ENCODE assay signal across 20 cellular contexts in the genomic region with DNA sequence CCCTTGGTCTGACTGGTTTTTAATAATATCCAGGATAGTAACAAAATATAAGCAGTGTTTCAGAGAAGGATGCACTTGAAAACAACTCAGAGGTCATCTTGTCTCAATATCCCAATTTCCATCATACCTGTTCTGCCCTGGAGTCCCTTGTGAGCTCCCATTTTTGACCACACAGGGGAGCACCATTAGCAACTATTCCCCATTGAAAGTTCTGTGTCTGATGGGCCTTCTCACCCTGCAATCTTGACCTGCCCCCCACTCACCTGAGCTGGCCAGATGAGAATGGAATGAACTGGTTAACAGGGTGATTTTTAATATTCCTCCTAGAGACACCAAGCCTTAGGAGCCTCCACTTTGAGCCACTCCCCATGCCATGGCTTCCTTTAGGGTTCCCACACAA.
DNase-seq lines count a peak whose midpoint lies in the region; TF ChIP-seq lines count a peak whose summit lies in the region.
"Had no signal": no experiment of that assay in that cellular context is flagged by ENCODE, and none has a peak within 500 bp of the region (broad histone marks: within the 10 kb centered on the region; RNA-seq: fewer than 3 reads in every experiment).

No MANE protein-coding gene starts in this region.

- in situ Hi-C loops in HAP-1 (cut with MboI; ENCODE audit: low sequenced_read_pairs): no loop called here

- no peak overlapping the region for H3K4me3 ChIP-seq in OCI-LY3 (ENCODE audit: low read length)
- no peak overlapping the region for H3K4me3 ChIP-seq in fibroblast of mammary gland (ENCODE audit: control insufficient read depth, low read depth, low read length)
- H3K4me3 ChIP-seq in retinal pigment epithelial cell (ENCODE audit: low read length): no peak overlapping the region
- no peak overlapping the region for H3K4me3 ChIP-seq in HAP-1
- H3K4me3 ChIP-seq: dorsolateral prefrontal cortex, gastroesophageal sphincter, lung, right atrium auricular region, SJSA1 had no signal

- no peak overlapping the region for H3K4me2 ChIP-seq in OCI-LY3 (ENCODE audit: low read length)

- H2AFZ ChIP-seq in OCI-LY3 (ENCODE audit: low read depth, low read length): no peak overlapping the region

- no peaks in the 10 kb centered on the region for H4K20me1 ChIP-seq in OCI-LY3 (ENCODE audit: insufficient read depth, low read length)

- H3K4me1 ChIP-seq in OCI-LY3 (ENCODE audit: low read length) (peaks cover 5% of the 10 kb centered on the region), HAP-1 (no peaks in the 10 kb centered on the region)

- no peaks in the 10 kb centered on the region for H3K36me3 ChIP-seq in OCI-LY3 (replicated peaks; ENCODE audit: low read depth, low read length)
- no peaks in the 10 kb centered on the region for H3K36me3 ChIP-seq in HAP-1 (replicated peaks)
- H3K36me3 ChIP-seq: gastroesophageal sphincter, right atrium auricular region, SJSA1 had no signal

- no peak overlapping the region for H3K27ac ChIP-seq in OCI-LY3 (ENCODE audit: low read length)
- H3K27ac ChIP-seq: C4-2B, dorsolateral prefrontal cortex, gastroesophageal sphincter, right atrium auricular region, SJSA1 had no signal

- TF ChIP-seq CTCF in GM12872 (IDR thresholded peaks at IDR 0.05; ENCODE audit: insufficient read depth, low read depth, low read length): peak; percentile 15; the same call in 1 of the 3 replicates
- TF ChIP-seq CTCF in OCI-LY3 (IDR thresholded peaks at IDR 0.05; ENCODE audit: low read depth, low read length): peak; percentile 37
- peak; percentile 16 for TF ChIP-seq CTCF in fibroblast of mammary gland (conservative IDR thresholded peaks at IDR 0.05; ENCODE audit: control insufficient read depth, insufficient read depth, low read depth, low read length)
- TF ChIP-seq CTCF in retinal pigment epithelial cell (conservative IDR thresholded peaks at IDR 0.05; ENCODE audit: low read depth, low read length): peak; percentile 19

- H3K79me2 ChIP-seq in OCI-LY3 (ENCODE audit: low read length): no peaks in the 10 kb centered on the region

- H3K27me3 ChIP-seq in OCI-LY3 (ENCODE audit: low read depth, low read length): peaks cover 7% of the 10 kb centered on the region
- H3K27me3 ChIP-seq in HAP-1 (ENCODE audit: low read depth): no peaks in the 10 kb centered on the region
- H3K27me3 ChIP-seq: dorsolateral prefrontal cortex, gastroesophageal sphincter, right atrium auricular region, SJSA1 had no signal

- H3K9ac ChIP-seq in OCI-LY3 (ENCODE audit: low read length): no peak overlapping the region

- DNase-seq in fibroblast of mammary gland (ENCODE audit: low read depth): no peak
- no peak for DNase-seq in retinal pigment epithelial cell (ENCODE audit: low read depth)
- no peak for DNase-seq in HAP-1 (ENCODE audit: low spot score in 2 of 2)
- DNase-seq in GM19238 (ENCODE audit: insufficient read length, low spot score): no peak
- DNase-seq in activated CD4-positive, alpha-beta T cell treated with anti-CD3 and anti-CD28 coated beads for 1 hour: no peak
- DNase-seq: activated CD4-positive, alpha-beta T cell treated with anti-CD3 and anti-CD28 coated beads, Interleukin-2, amount 10 ng/mL, durations not matched to agents 7 days and 5 days; activated naive CD4-positive, alpha-beta T cell treated with anti-CD3 and anti-CD28 coated beads, Interleukin-2, amount 50 U/mL, for 16 hours; dorsolateral prefrontal cortex; Karpas-422; NCI-H1436 treated with DMSO at 0.1 percent for 48 hours; NCI-H226; substantia nigra; T1000 had no signal

- H3K9me3 ChIP-seq in OCI-LY3 (ENCODE audit: insufficient read depth, low read length): 0 out of 2 replicates have a peak, but pooled peaks cover 2% of the 10 kb centered on the region
- H3K9me3 ChIP-seq in HAP-1: no peaks in the 10 kb centered on the region
- H3K9me3 ChIP-seq: gastroesophageal sphincter, right atrium auricular region, SJSA1 had no signal
